19 cellular contexts compared by ENCODE assay signal in genomic region chr12:116045158-116045557, GRCh38.
"Had no signal": no experiment of that assay in that cellular context is flagged by ENCODE, and none has a peak within 500 bp of the region (broad histone marks: within the 10 kb centered on the region; RNA-seq: fewer than 3 reads in every experiment).

No MANE protein-coding gene starts in this region.

- H3K4me3 ChIP-seq: body of pancreas, left lung, lung, pancreas, tibial artery had no signal

- H3K27ac ChIP-seq: body of pancreas, left lung, neutrophil, tibial artery had no signal

- H3K9me3 Mint-ChIP-seq: activated T-cell treated with anti-CD3 and anti-CD28 coated beads, Interleukin-2, amount 50 U/mL, for 4 hours; naive thymus-derived CD8-positive, alpha-beta T cell; stimulated activated naive CD8-positive, alpha-beta T cell treated with anti-CD3 and anti-CD28 coated beads, Interleukin-15, amount 100 ng/mL, for 72 hours; T-helper 2 cell treated with Interferon-gamma antibody and Interleukin-4, amounts not matched to agents 5 μg/mL and 100 μg/mL, for 36 hours had no signal

- H3K36me3 ChIP-seq: left lung, neutrophil, pancreas, tibial artery had no signal

- H3K27ac Mint-ChIP-seq: stimulated activated naive CD8-positive, alpha-beta T cell treated with anti-CD3 and anti-CD28 coated beads, Interleukin-15, amount 100 ng/mL, for 72 hours; T-helper 2 cell treated with Interferon-gamma antibody and Interleukin-4, amounts not matched to agents 5 μg/mL and 100 μg/mL, for 36 hours had no signal

- H3K27me3 Mint-ChIP-seq: naive thymus-derived CD8-positive, alpha-beta T cell; stimulated activated naive CD8-positive, alpha-beta T cell treated with anti-CD3 and anti-CD28 coated beads, Interleukin-15, amount 100 ng/mL, for 72 hours had no signal

- H3K9me3 ChIP-seq: body of pancreas, left lung, neutrophil, pancreas, tibial artery had no signal

- H3K27me3 ChIP-seq: body of pancreas, left lung, neutrophil, pancreas, tibial artery had no signal

- H3K4me3 Mint-ChIP-seq: activated T-cell treated with anti-CD3 and anti-CD28 coated beads, Interleukin-2, amount 50 U/mL, for 4 hours; naive thymus-derived CD8-positive, alpha-beta T cell; stimulated activated naive CD8-positive, alpha-beta T cell treated with anti-CD3 and anti-CD28 coated beads, Interleukin-15, amount 100 ng/mL, for 72 hours; T-helper 2 cell treated with Interferon-gamma antibody and Interleukin-4, amounts not matched to agents 5 μg/mL and 100 μg/mL, for 36 hours had no signal

- DNase-seq: activated naive CD4-positive, alpha-beta T cell treated with anti-CD3 and anti-CD28 coated beads, Interleukin-2, amount 50 U/mL, for 16 hours; activated T-cell treated with anti-CD3 and anti-CD28 coated beads, Interleukin-2, amount 50 U/mL, for 4 hours; anterior cingulate cortex; body of pancreas; central memory CD4-positive, alpha-beta T cell; effector memory CD4-positive, alpha-beta T cell; foreskin melanocyte; hippocampal formation; kidney glomerular epithelial cell; left lung; naive thymus-derived CD8-positive, alpha-beta T cell; pancreas; right cardiac atrium; stimulated activated CD4-positive, alpha-beta T cell treated with anti-CD3 and anti-CD28 coated beads, Interleukin-1b, Interleukin-23, amount 100 ng/mL, for 48 hours; stimulated activated naive CD8-positive, alpha-beta T cell treated with anti-CD3 and anti-CD28 coated beads, Interleukin-15, amount 100 ng/mL, for 72 hours; tibial artery had no signal
